Comparison of ENCODE assay signal across 16 cellular contexts in genomic region chr7:104225441-104225840, GRCh38. TPM values are rescaled to one million over a fixed set of nuclear protein-coding genes. Genes with fewer than 3 reads are reported as not detected.
DNase-seq lines count a peak whose midpoint lies in the region; ATAC-seq lines count a peak whose summit lies in the region.
"Had no signal": no experiment of that assay in that cellular context is flagged by ENCODE, and none has a peak within 500 bp of the region (broad histone marks: within the 10 kb centered on the region; RNA-seq: fewer than 3 reads in every experiment).

No MANE protein-coding gene starts in this region.

- H3K9me3 Mint-ChIP-seq in immature natural killer cell: peaks cover 0 to 14% (median 8%) of the 10 kb centered on the region in 6 donors

- in situ Hi-C loops in ACHN (cut with HindIII; ENCODE audit: low pct_ligation_motif_present, low pct_unique_long_range_greater_than_20kb, low sequenced_read_pairs): no loop called here

- H3K4me1 Mint-ChIP-seq in immature natural killer cell: no peaks in the 10 kb centered on the region
- H3K4me1 Mint-ChIP-seq: CD14-positive monocyte, IgD-negative memory B cell had no signal

- H3K27ac Mint-ChIP-seq in immature natural killer cell: no peak overlapping the region
- H3K27ac Mint-ChIP-seq: CD14-positive monocyte; CD8-positive, alpha-beta T cell; IgD-negative memory B cell had no signal

- ATAC-seq in HG02852 (IDR thresholded peaks at IDR 0.05; ENCODE audit: unreplicated experiment): no peak
- no peak for ATAC-seq in GM19035 (IDR thresholded peaks at IDR 0.05; ENCODE audit: unreplicated experiment)
- ATAC-seq: A549; CD8-positive, alpha-beta T cell had no signal

- no peak overlapping the region for H3K4me3 Mint-ChIP-seq in immature natural killer cell
- H3K4me3 Mint-ChIP-seq: CD14-positive monocyte; CD8-positive, alpha-beta T cell; IgD-negative memory B cell had no signal

- no peaks in the 10 kb centered on the region for H3K36me3 Mint-ChIP-seq in immature natural killer cell
- H3K36me3 Mint-ChIP-seq: CD14-positive monocyte; CD8-positive, alpha-beta T cell had no signal

- DNase-seq in D341Med (ENCODE audit: low spot score) (peak; percentile 58), DMS 273 (lab: John Stamatoyannopoulos, UW; ENCODE audit: unreplicated experiment) (peak; percentile 50), NCI-H2171 (lab: John Stamatoyannopoulos, UW) (peak; percentile 78), NCI-H82 (lab: John Stamatoyannopoulos, UW) (peak; percentile 84), ACHN (no peak), immature natural killer cell (no peak)
- DNase-seq: CD8-positive, alpha-beta T cell; COR-L47; DMS153; GF-D8; KG1 had no signal

- peaks cover 5 to 17% (median 8%) of the 10 kb centered on the region in 3 donors for H3K27me3 Mint-ChIP-seq in immature natural killer cell (ENCODE audit: low read depth in 3 of 3)

RNA-seq across cellular contexts. Expression of gene ORC5, which starts 17.6 kb away (rescaled TPM):
- polyA plus RNA-seq in immature natural killer cell: 10 to 100 TPM; 15.5 to 27.7 (median 16.9) TPM

Comparison
In these comparisons a context has a peak if more than half of its experiments do, and no peak if none do; other contexts are left out.
1. DNase-seq: peak in D341Med (single experiment), DMS 273 (single experiment), NCI-H2171 (single experiment) and NCI-H82 (single experiment); none in ACHN (single experiment) and immature natural killer cell (0 of 3).